ENCODE assay signal across 15 cellular contexts in genomic region chr4:117001077-117001476, GRCh38.
DNase-seq lines count a peak whose midpoint lies in the region; ATAC-seq and TF ChIP-seq lines count a peak whose summit lies in the region.
"Had no signal": no experiment of that assay in that cellular context is flagged by ENCODE, and none has a peak within 500 bp of the region (broad histone marks: within the 10 kb centered on the region; RNA-seq: fewer than 3 reads in every experiment).

No MANE protein-coding gene starts in this region.

- ATAC-seq in GM18519 (IDR thresholded peaks at IDR 0.05; ENCODE audit: low FRiP score, unreplicated experiment) (peak; percentile 86), HG02623 (IDR thresholded peaks at IDR 0.05; ENCODE audit: unreplicated experiment) (peak; percentile 55), HG03469 (IDR thresholded peaks at IDR 0.05; ENCODE audit: unreplicated experiment) (peak; percentile 81), GM21381 (IDR thresholded peaks at IDR 0.05; ENCODE audit: unreplicated experiment) (no peak)
- ATAC-seq in activated CD8-positive, alpha-beta memory T cell treated with anti-CD3 and anti-CD28 coated beads, Interleukin-2, amount 10 ng/mL, durations not matched to agents 7 days and 5 days, result no peak
- ATAC-seq: right lobe of liver had no signal

- no peaks in the 10 kb centered on the region for H4K20me1 ChIP-seq in neural progenitor cell (ENCODE audit: low read depth)

- H3F3A ChIP-seq in neural progenitor cell (ENCODE audit: low read depth), result no peaks in the 10 kb centered on the region

- H3K36me3 ChIP-seq in neural progenitor cell, result no peaks in the 10 kb centered on the region
- H3K36me3 ChIP-seq: right lobe of liver had no signal

- intact Hi-C loops in head of caudate nucleus (cut with DNase I), result no loop called here

- H3K4me2 ChIP-seq in neural progenitor cell, result no peak overlapping the region

- H3K9me3 ChIP-seq in neural progenitor cell (ENCODE audit: low read depth), result no peaks in the 10 kb centered on the region
- H3K9me3 ChIP-seq: right lobe of liver had no signal

- no peaks in the 10 kb centered on the region for H3K36me3 Mint-ChIP-seq in neural progenitor cell
- H3K36me3 Mint-ChIP-seq in activated CD8-positive, alpha-beta memory T cell treated with anti-CD3 and anti-CD28 coated beads, Interleukin-2, amount 10 ng/mL, durations not matched to agents 7 days and 5 days, result no peaks in the 10 kb centered on the region
- H3K36me3 Mint-ChIP-seq: CD4-positive, CD25-positive, alpha-beta regulatory T cell had no signal

- peaks cover 6% of the 10 kb centered on the region for H3K4me1 Mint-ChIP-seq in neural progenitor cell
- no peaks in the 10 kb centered on the region for H3K4me1 Mint-ChIP-seq in activated CD8-positive, alpha-beta memory T cell treated with anti-CD3 and anti-CD28 coated beads, Interleukin-2, amount 10 ng/mL, durations not matched to agents 7 days and 5 days
- H3K4me1 Mint-ChIP-seq: CD4-positive, CD25-positive, alpha-beta regulatory T cell had no signal

- peak overlapping the region; percentile 78 for H3K27ac Mint-ChIP-seq in neural progenitor cell
- H3K27ac Mint-ChIP-seq in activated CD8-positive, alpha-beta memory T cell treated with anti-CD3 and anti-CD28 coated beads, Interleukin-2, amount 10 ng/mL, durations not matched to agents 7 days and 5 days, result no peak overlapping the region
- H3K27ac Mint-ChIP-seq: CD4-positive, CD25-positive, alpha-beta regulatory T cell had no signal

- no peak overlapping the region for H2AFZ ChIP-seq in neural progenitor cell (replicated peaks)

- TF ChIP-seq CTCF in neural progenitor cell (IDR thresholded peaks at IDR 0.05), result no peak

- H3K4me3 Mint-ChIP-seq in neural progenitor cell, result no peak overlapping the region
- H3K4me3 Mint-ChIP-seq in activated CD8-positive, alpha-beta memory T cell treated with anti-CD3 and anti-CD28 coated beads, Interleukin-2, amount 10 ng/mL, durations not matched to agents 7 days and 5 days, result no peak overlapping the region
- H3K4me3 Mint-ChIP-seq: CD4-positive, CD25-positive, alpha-beta regulatory T cell had no signal

- peaks cover 2% of the 10 kb centered on the region for H3K27me3 Mint-ChIP-seq in neural progenitor cell (ENCODE audit: insufficient read depth, low read depth)
- H3K27me3 Mint-ChIP-seq in activated CD8-positive, alpha-beta memory T cell treated with anti-CD3 and anti-CD28 coated beads, Interleukin-2, amount 10 ng/mL, durations not matched to agents 7 days and 5 days, result no peaks in the 10 kb centered on the region
- H3K27me3 Mint-ChIP-seq: CD4-positive, CD25-positive, alpha-beta regulatory T cell had no signal

- H3K27me3 ChIP-seq in neural progenitor cell, result no peaks in the 10 kb centered on the region
- H3K27me3 ChIP-seq: right lobe of liver had no signal

- H3K79me2 ChIP-seq in neural progenitor cell (ENCODE audit: low read depth), result no peaks in the 10 kb centered on the region

- DNase-seq in neural progenitor cell (ENCODE audit: low spot score) (peak; percentile 39), head of caudate nucleus (no peak), SK-N-DZ (ENCODE audit: low spot score) (no peak)
- no peak for DNase-seq in activated CD8-positive, alpha-beta memory T cell treated with anti-CD3 and anti-CD28 coated beads, Interleukin-2, amount 10 ng/mL, durations not matched to agents 7 days and 5 days
- DNase-seq: anterior cingulate cortex; CD4-positive, CD25-positive, alpha-beta regulatory T cell; MM.1S; NCI-H526; right lobe of liver; Right ventricle myocardium superior had no signal

- no peak overlapping the region for H3K27ac ChIP-seq in neural progenitor cell
- H3K27ac ChIP-seq: right lobe of liver, VCaP had no signal

- H3K4me1 ChIP-seq in neural progenitor cell, result no peaks in the 10 kb centered on the region
- H3K4me1 ChIP-seq: right lobe of liver had no signal

- CTCF ChIA-PET in activated CD8-positive, alpha-beta memory T cell treated with anti-CD3 and anti-CD28 coated beads, Interleukin-2, amount 10 ng/mL, durations not matched to agents 7 days and 5 days (lab: Charles Lee), result no interaction called here

- H3K9me3 Mint-ChIP-seq in neural progenitor cell, result peaks cover 5% of the 10 kb centered on the region
- H3K9me3 Mint-ChIP-seq in activated CD8-positive, alpha-beta memory T cell treated with anti-CD3 and anti-CD28 coated beads, Interleukin-2, amount 10 ng/mL, durations not matched to agents 7 days and 5 days (ENCODE audit: low read depth), result no peaks in the 10 kb centered on the region

- no peak overlapping the region for H3K9ac ChIP-seq in neural progenitor cell

- H3K4me3 ChIP-seq in neural progenitor cell, result no peak overlapping the region
- H3K4me3 ChIP-seq: right lobe of liver had no signal

Comparison
In these comparisons a context has a peak if more than half of its experiments do, and no peak if none do; other contexts are left out.
1. ATAC-seq: peak in GM18519 (single experiment), HG02623 (single experiment) and HG03469 (single experiment); none in GM21381 (single experiment) and activated CD8-positive, alpha-beta memory T cell treated with anti-CD3 and anti-CD28 coated beads, Interleukin-2, amount 10 ng/mL, durations not matched to agents 7 days and 5 days (single experiment).